In genomic region chr3:152291649-152292066, GRCh38 we compare ENCODE assay signal across 13 cellular contexts. TPM values are rescaled to one million over a fixed set of nuclear protein-coding genes. Genes with fewer than 3 reads are reported as not detected.
DNase-seq lines count a peak whose midpoint lies in the region; ATAC-seq and TF ChIP-seq lines count a peak whose summit lies in the region.
"Had no signal": no experiment of that assay in that cellular context is flagged by ENCODE, and none has a peak within 500 bp of the region (broad histone marks: within the 10 kb centered on the region; RNA-seq: fewer than 3 reads in every experiment).

No MANE protein-coding gene starts in this region.

- no peak overlapping the region for H4K8ac ChIP-seq in IMR-90 (ENCODE audit: low read depth in 2 of 2, low read length in 2 of 2)

- H3K79me2 ChIP-seq in DOHH2 (ENCODE audit: control insufficient read depth, low read length): peaks cover 100% of the 10 kb centered on the region

- H3K4me3 ChIP-seq in DOHH2 (ENCODE audit: low read length) (peak overlapping the region; percentile 37), IMR-90 (ENCODE audit: insufficient read depth, low read depth, low read length) (no peak overlapping the region), neutrophil (ENCODE audit: low read depth in 1 of 2, low read length in 1 of 2) (no peak overlapping the region)
- H3K4me3 ChIP-seq: skin epidermis had no signal

- POLR2A ChIA-PET in IMR-90 (lab: Charles Lee; ENCODE audit: unreplicated experiment): no interaction called here

- H3K9me2 ChIP-seq in DOHH2 (replicated peaks; ENCODE audit: control insufficient read depth, low read length): no peaks in the 10 kb centered on the region

- H2BK15ac ChIP-seq in IMR-90 (ENCODE audit: low read depth, low read length): no peak overlapping the region

- H3K14ac ChIP-seq in IMR-90 (replicated peaks; ENCODE audit: low read depth, low read length): no peak overlapping the region

- peaks cover 71% of the 10 kb centered on the region for H3K4me1 Mint-ChIP-seq in activated naive CD8-positive, alpha-beta T cell treated with anti-CD3 and anti-CD28 coated beads for 36 hours
- H3K4me1 Mint-ChIP-seq in type B pancreatic cell (ENCODE audit: unreplicated experiment): peaks cover 28% of the 10 kb centered on the region

- TF ChIP-seq CTCF in DOHH2 (IDR thresholded peaks at IDR 0.05; ENCODE audit: low read depth, low read length, poor library complexity, severe bottlenecking) (no peak), IMR-90 (conservative IDR thresholded peaks at IDR 0.05; ENCODE audit: low read depth, low read length) (no peak), neutrophil (IDR thresholded peaks at IDR 0.05) (no peak), type B pancreatic cell (conservative IDR thresholded peaks at IDR 0.05) (no peak)

- no peak overlapping the region for H3K4ac ChIP-seq in IMR-90 (ENCODE audit: low read depth, low read length)

- H3K9ac ChIP-seq in IMR-90 (ENCODE audit: low read depth, low read length): no peak overlapping the region

- no peaks in the 10 kb centered on the region for H3K27me3 Mint-ChIP-seq in activated naive CD8-positive, alpha-beta T cell treated with anti-CD3 and anti-CD28 coated beads for 36 hours
- H3K27me3 Mint-ChIP-seq in type B pancreatic cell: no peaks in the 10 kb centered on the region

- no peak overlapping the region for H2BK120ac ChIP-seq in IMR-90 (ENCODE audit: low read depth, low read length)

- H3K27ac Mint-ChIP-seq in activated naive CD8-positive, alpha-beta T cell treated with anti-CD3 and anti-CD28 coated beads for 36 hours: peak overlapping the region; percentile 76
- no peak overlapping the region for H3K27ac Mint-ChIP-seq in type B pancreatic cell

- H3K36me3 Mint-ChIP-seq in activated naive CD8-positive, alpha-beta T cell treated with anti-CD3 and anti-CD28 coated beads for 36 hours: peaks cover 31% of the 10 kb centered on the region
- H3K36me3 Mint-ChIP-seq in type B pancreatic cell: peaks cover under 1% of the 10 kb centered on the region

- H3K9me3 Mint-ChIP-seq in activated naive CD8-positive, alpha-beta T cell treated with anti-CD3 and anti-CD28 coated beads for 36 hours: no peaks in the 10 kb centered on the region
- H3K9me3 Mint-ChIP-seq in type B pancreatic cell: no peaks in the 10 kb centered on the region

- peaks cover 38% of the 10 kb centered on the region for H3F3A ChIP-seq in DOHH2 (ENCODE audit: control insufficient read depth, insufficient read depth)

- peak; percentile 28 for ATAC-seq in IMR-90 (ENCODE audit: low read depth)
- ATAC-seq in HG02763 (IDR thresholded peaks at IDR 0.05; ENCODE audit: unreplicated experiment): no peak

- dilution Hi-C loops in IMR-90 (cut with HindIII; ENCODE audit: low sequenced_read_pairs, unreplicated experiment): no loop called here

- no peaks in the 10 kb centered on the region for H3K27me3 ChIP-seq in DOHH2 (ENCODE audit: control insufficient read depth, low read length)
- no peaks in the 10 kb centered on the region for H3K27me3 ChIP-seq in IMR-90 (ENCODE audit: control insufficient read depth, insufficient read depth, low read length)
- no peaks in the 10 kb centered on the region for H3K27me3 ChIP-seq in neutrophil

- peaks cover 44% of the 10 kb centered on the region for H3K36me3 ChIP-seq in DOHH2 (ENCODE audit: control insufficient read depth, low read length)
- no peaks in the 10 kb centered on the region; the same call in 1 of the 2 replicates for H3K36me3 ChIP-seq in IMR-90 (ENCODE audit: control insufficient read depth, insufficient read depth, low read length)
- no peaks in the 10 kb centered on the region for H3K36me3 ChIP-seq in neutrophil

- intact Hi-C loops in IMR-90 (cut with micrococcal nuclease): no loop called here

- no peak for TF ChIP-seq RAD21 in IMR-90 (IDR thresholded peaks at IDR 0.05; ENCODE audit: low read length)

- CTCF ChIA-PET in IMR-90 (lab: Yijun Ruan, JAX): interaction anchor here (0.6 kb wide), 1 partner anchor 96 kb away, joined by 3 read pairs; no protein-coding TSS in a partner anchor

- DNase-seq in IMR-90: peak; percentile 57
- no peak for DNase-seq in activated naive CD8-positive, alpha-beta T cell treated with anti-CD3 and anti-CD28 coated beads for 36 hours
- no peak for DNase-seq in NCI-H2029 treated with DMSO at 0.1 percent for 48 hours (lab: John Stamatoyannopoulos, UW)
- no peak for DNase-seq in type B pancreatic cell (ENCODE audit: extremely low spot score, unreplicated experiment)
- DNase-seq in SKM-1 (lab: John Stamatoyannopoulos, UW; ENCODE audit: unreplicated experiment): no peak
- DNase-seq: amygdala, COR-L47, NCI-H2227 treated with DMSO at 0.1 percent for 48 hours, SHP77 had no signal

- no peak overlapping the region for H2AK5ac ChIP-seq in IMR-90 (ENCODE audit: low read depth, low read length)

- peak overlapping the region; percentile 47 for H3K27ac ChIP-seq in DOHH2 (ENCODE audit: low read depth, low read length)
- H3K27ac ChIP-seq in IMR-90 (ENCODE audit: insufficient read depth, low read length): no peak overlapping the region
- peak overlapping the region; percentile 68 for H3K27ac ChIP-seq in neutrophil

- H3K9me3 ChIP-seq in DOHH2 (ENCODE audit: control insufficient read depth, insufficient read depth, low read length) (no peaks in the 10 kb centered on the region), IMR-90 (ENCODE audit: control insufficient read depth, insufficient read depth, low read length) (no peaks in the 10 kb centered on the region), neutrophil (no peaks in the 10 kb centered on the region)

- H3K4me3 Mint-ChIP-seq in activated naive CD8-positive, alpha-beta T cell treated with anti-CD3 and anti-CD28 coated beads for 36 hours: peak overlapping the region; percentile 38
- no peak overlapping the region for H3K4me3 Mint-ChIP-seq in type B pancreatic cell

- H4K20me1 ChIP-seq in DOHH2 (ENCODE audit: control insufficient read depth, insufficient read depth, low read depth, low read length) (peaks cover 46% of the 10 kb centered on the region), IMR-90 (ENCODE audit: insufficient read depth, low read length) (peaks cover 63% of the 10 kb centered on the region)

- peak overlapping the region; percentile 3 for H2BK5ac ChIP-seq in IMR-90 (ENCODE audit: low read depth, low read length, poor library complexity, severe bottlenecking)

- peak overlapping the region; percentile 58 for H3K4me2 ChIP-seq in DOHH2 (ENCODE audit: low read length)
- H3K4me2 ChIP-seq in IMR-90 (ENCODE audit: low read depth, low read length): no peak overlapping the region

- H2BK20ac ChIP-seq in IMR-90 (ENCODE audit: low read depth, low read length): no peak overlapping the region

- no peak overlapping the region; the same call in 1 of the 2 replicates for H3K18ac ChIP-seq in IMR-90 (ENCODE audit: low read depth, low read length)

- WGBS in IMR-90 (ENCODE audit: extremely low coverage in 2 of 2, insufficient read length in 1 of 2), 2 experiments: no CpG with 5 or more reads among the region's 4 CpGs

- H3K56ac ChIP-seq in IMR-90 (ENCODE audit: extremely low read depth, insufficient read depth, low read length): no peak overlapping the region

- no peak overlapping the region for H2AK9ac ChIP-seq in IMR-90 (replicated peaks; ENCODE audit: low read depth, low read length, poor library complexity)

- H3K9me1 ChIP-seq in IMR-90 (ENCODE audit: insufficient read depth, low read length): peaks cover 20% of the 10 kb centered on the region

- no TSS peak for BruUV-seq in IMR-90 (replicated peaks; lab: Mats Ljungman, UMichigan)

- no peak overlapping the region for H3K23ac ChIP-seq in IMR-90 (ENCODE audit: low read depth, low read length)

- no peak overlapping the region for H2AFZ ChIP-seq in IMR-90 (replicated peaks; ENCODE audit: low read length, poor library complexity)

- H3K79me1 ChIP-seq in IMR-90 (ENCODE audit: low read depth in 1 of 2, low read length in 2 of 2): peaks cover 0 to 39% of the 10 kb centered on the region in 2 experiments; a peak in 2 of 4 replicates

- TF ChIP-seq POLR2A in IMR-90 (IDR thresholded peaks at IDR 0.05; ENCODE audit: low read depth, low read length): no peak

- no peak overlapping the region for H4K91ac ChIP-seq in IMR-90 (ENCODE audit: insufficient read depth, low read depth, low read length)

- H4K5ac ChIP-seq in IMR-90 (ENCODE audit: low read depth, low read length): no peak overlapping the region

- in situ Hi-C loops in IMR-90 (cut with MboI; ENCODE audit: low sequenced_read_pairs): no loop called here

- H3K4me1 ChIP-seq in DOHH2 (ENCODE audit: control insufficient read depth, low read length) (peaks cover 86% of the 10 kb centered on the region), IMR-90 (ENCODE audit: control insufficient read depth, insufficient read depth, low read length) (peaks cover 9% of the 10 kb centered on the region; the same call in 1 of the 2 replicates), neutrophil (ENCODE audit: control insufficient read depth in 1 of 2, insufficient read depth in 1 of 2, low read depth in 1 of 2, low read length in 1 of 2) (peaks cover 21 to 75% of the 10 kb centered on the region in 2 experiments)

TF ChIP-seq in IMR-90, 13 proteins besides CTCF, POLR2A, EP300 and RAD21:
- TF ChIP-seq USF2 (IDR thresholded peaks at IDR 0.05; ENCODE audit: low read depth, low read length): no peak
- no peak for TF ChIP-seq FOS (IDR thresholded peaks at IDR 0.05; ENCODE audit: low read depth, low read length)
- TF ChIP-seq SMC3 (IDR thresholded peaks at IDR 0.05; ENCODE audit: low read depth, low read length): no peak
TF ChIP-seq in IMR-90: peak in this region for 0.

RNA-seq across cellular contexts. Expression of gene MBNL1, which starts 22.9 kb away (rescaled TPM):
- 515 and 664 TPM in 2 replicates for total RNA-seq in IMR-90 (2012; rRNA removed)
- polyA plus RNA-seq in IMR-90 (2012; rRNA removed): 127 and 129 TPM in 2 replicates
- 41.6 and 47.4 TPM in 2 replicates for polyA plus RNA-seq in IMR-90 (2012; cell fraction: cytosol; rRNA removed)
- 48.0 and 82.1 TPM in 2 replicates for polyA plus RNA-seq in IMR-90 (2012; cell fraction: nucleus; rRNA removed; ENCODE audit: low replicate concordance)
- total RNA-seq in activated naive CD8-positive, alpha-beta T cell treated with anti-CD3 and anti-CD28 coated beads for 36 hours: 100 to 1,000 TPM; 385 to 392 TPM
- total RNA-seq in type B pancreatic cell (ENCODE audit: low replicate concordance): 61.2 and 69.4 TPM in 2 replicates
